8 cellular contexts compared by ENCODE assay signal in the genomic region with DNA sequence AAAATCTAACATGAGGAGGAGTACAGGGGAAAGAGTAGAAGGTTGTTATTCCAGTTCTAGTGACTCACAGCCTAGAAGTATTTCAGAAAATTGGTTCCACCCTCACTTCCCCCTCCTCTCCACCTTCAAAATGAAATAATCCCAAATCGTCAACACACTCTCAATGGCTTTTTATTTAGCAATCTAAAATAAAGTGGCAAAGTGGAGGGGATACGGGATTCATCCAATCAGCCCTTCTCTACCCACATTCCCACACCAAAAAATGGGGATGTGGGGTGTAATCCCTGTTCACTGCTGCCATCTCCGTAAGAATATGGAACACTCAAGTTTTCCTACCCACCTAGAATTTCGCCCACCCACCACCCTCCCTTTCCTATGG. TPM values are rescaled to one million over a fixed set of nuclear protein-coding genes. Genes with fewer than 3 reads are reported as not detected.
A peak's percentile ranks its signal among the peaks of the same experiment; 100 is the strongest.
DNase-seq lines count a peak whose midpoint lies in the region; ATAC-seq and TF ChIP-seq lines count a peak whose summit lies in the region.

No MANE protein-coding gene starts in this region.

- H3K4me1 Mint-ChIP-seq in Calu3 (ENCODE audit: low read depth, unreplicated experiment) (peaks cover 48% of the 10 kb centered on the region), brain (peaks cover 55% of the 10 kb centered on the region)

- H3K27ac ChIP-seq in subcutaneous abdominal adipose tissue (ENCODE audit: low read depth, low read length): peak overlapping the region; percentile 96

- H3K4me1 ChIP-seq in subcutaneous abdominal adipose tissue (ENCODE audit: control insufficient read depth in 5 of 5, insufficient read depth in 5 of 5, low read length in 5 of 5): peaks cover 0 to 50% (median 44%) of the 10 kb centered on the region in 5 donors

- H3K4me3 ChIP-seq in LNCaP clone FGC (ENCODE audit: low read depth, low read length) (peak overlapping the region; percentile 59), kidney epithelial cell (ENCODE audit: low read depth, low read length) (peak overlapping the region; percentile 86), subcutaneous abdominal adipose tissue (ENCODE audit: low read depth in 1 of 5, low read length in 5 of 5) (peak overlapping the region; percentile 80 to 87 (median 84))

- TF ChIP-seq CTCF in Calu3 (IDR thresholded peaks at IDR 0.05; ENCODE audit: unreplicated experiment) (no peak), LNCaP clone FGC (IDR thresholded peaks at IDR 0.05; ENCODE audit: control insufficient read depth, extremely low read depth, insufficient read depth) (no peak), brain (conservative IDR thresholded peaks at IDR 0.05) (peak; percentile 6 to 27), kidney epithelial cell (IDR thresholded peaks at IDR 0.05; ENCODE audit: insufficient read depth, low read length, poor library complexity, severe bottlenecking) (no peak)

- no peaks in the 10 kb centered on the region for H3K9me3 ChIP-seq in subcutaneous abdominal adipose tissue (ENCODE audit: control insufficient read depth in 5 of 5, low read length in 5 of 5)

- H3K9me3 Mint-ChIP-seq in Calu3 (ENCODE audit: low read depth, unreplicated experiment) (no peaks in the 10 kb centered on the region), brain (no peaks in the 10 kb centered on the region)

- peak overlapping the region; percentile 79 to 92 (median 91) for H3K9ac ChIP-seq in subcutaneous abdominal adipose tissue (ENCODE audit: low read length in 5 of 5)

- DNase-seq in Calu3 (no peak), LNCaP clone FGC (ENCODE audit: low read depth) (no peak), kidney epithelial cell (ENCODE audit: low read depth) (no peak)
- no peak for DNase-seq in activated CD4-positive, CD25-positive, alpha-beta regulatory T cell (lab: John Stamatoyannopoulos, UW)
- no peak for DNase-seq in stimulated activated naive CD4-positive, alpha-beta T cell (lab: John Stamatoyannopoulos, UW)

- H3K36me3 ChIP-seq in kidney epithelial cell (ENCODE audit: control insufficient read depth, insufficient read depth, low read length) (no peaks in the 10 kb centered on the region), subcutaneous abdominal adipose tissue (ENCODE audit: control insufficient read depth in 5 of 5, insufficient read depth in 5 of 5, low read length in 5 of 5) (no peaks in the 10 kb centered on the region)

- H3K36me3 Mint-ChIP-seq in Calu3 (ENCODE audit: insufficient read depth, unreplicated experiment): peaks cover 37% of the 10 kb centered on the region
- no peaks in the 10 kb centered on the region for H3K36me3 Mint-ChIP-seq in brain

- ATAC-seq in GM21390 (IDR thresholded peaks at IDR 0.05; ENCODE audit: unreplicated experiment): no peak

- H3K27me3 Mint-ChIP-seq in Calu3 (ENCODE audit: unreplicated experiment): no peaks in the 10 kb centered on the region
- peaks cover 27% of the 10 kb centered on the region for H3K27me3 Mint-ChIP-seq in brain

- no peaks in the 10 kb centered on the region for H3K27me3 ChIP-seq in kidney epithelial cell (ENCODE audit: control insufficient read depth, insufficient read depth, low read length)
- H3K27me3 ChIP-seq in subcutaneous abdominal adipose tissue (ENCODE audit: control insufficient read depth in 5 of 5, insufficient read depth in 4 of 5, low read length in 5 of 5): no peaks in the 10 kb centered on the region

- peak overlapping the region; percentile 94 for H3K4me3 Mint-ChIP-seq in Calu3 (ENCODE audit: low read depth, unreplicated experiment)
- H3K4me3 Mint-ChIP-seq in brain: peak overlapping the region; percentile 84 to 94 (median 91)

- CTCF ChIA-PET in Calu3 (lab: Charles Lee): interaction anchor here (0.8 kb wide), 1 partner anchor 57 kb away, joined by 3 read pairs; no protein-coding TSS in a partner anchor

- intact Hi-C loops in Calu3 (cut with micrococcal nuclease; ENCODE audit: unreplicated experiment): loop anchor here (5.0 kb wide), 1 partner anchor 90 kb away; no protein-coding TSS in a partner anchor

- H3K27ac Mint-ChIP-seq in Calu3 (ENCODE audit: unreplicated experiment): peak overlapping the region; percentile 97
- H3K27ac Mint-ChIP-seq in brain: peak overlapping the region; percentile 93 to 97 (median 96)

- no TSS peak for BruUV-seq in Calu3 (replicated peaks; lab: Mats Ljungman, UMichigan)

RNA-seq across cellular contexts. Expression of gene NCKAP1, which starts 1.0 kb away (rescaled TPM):
- total RNA-seq in Calu3 (2022) (143 and 157 TPM in 2 replicates), kidney epithelial cell (155 and 189 TPM in 2 replicates)
- polyA plus RNA-seq in brain (ENCODE audit: insufficient read depth, low read depth, low replicate concordance): 40.4 TPM

RNA-seq across cellular contexts. Expression of gene DUSP19, which starts 41.3 kb away (rescaled TPM):
- total RNA-seq in Calu3 (2022) (1.6 and 2.7 TPM in 2 replicates), kidney epithelial cell (0.58 and 1.0 TPM in 2 replicates)
- 0.95 TPM for polyA plus RNA-seq in brain (ENCODE audit: insufficient read depth, low read depth, low replicate concordance)

Comparison
In these comparisons a context has a peak if more than half of its experiments do, and no peak if none do; other contexts are left out.
1. CTCF ChIP-seq: peak in brain (2 of 2); none in Calu3 (single experiment), LNCaP clone FGC (single experiment) and kidney epithelial cell (single experiment).
2. Peak in every context shown above with its lines, with median percentiles within 50 percentile points of each other: H3K4me3 ChIP-seq.